14 cellular contexts compared by ENCODE assay signal in the genomic region with DNA sequence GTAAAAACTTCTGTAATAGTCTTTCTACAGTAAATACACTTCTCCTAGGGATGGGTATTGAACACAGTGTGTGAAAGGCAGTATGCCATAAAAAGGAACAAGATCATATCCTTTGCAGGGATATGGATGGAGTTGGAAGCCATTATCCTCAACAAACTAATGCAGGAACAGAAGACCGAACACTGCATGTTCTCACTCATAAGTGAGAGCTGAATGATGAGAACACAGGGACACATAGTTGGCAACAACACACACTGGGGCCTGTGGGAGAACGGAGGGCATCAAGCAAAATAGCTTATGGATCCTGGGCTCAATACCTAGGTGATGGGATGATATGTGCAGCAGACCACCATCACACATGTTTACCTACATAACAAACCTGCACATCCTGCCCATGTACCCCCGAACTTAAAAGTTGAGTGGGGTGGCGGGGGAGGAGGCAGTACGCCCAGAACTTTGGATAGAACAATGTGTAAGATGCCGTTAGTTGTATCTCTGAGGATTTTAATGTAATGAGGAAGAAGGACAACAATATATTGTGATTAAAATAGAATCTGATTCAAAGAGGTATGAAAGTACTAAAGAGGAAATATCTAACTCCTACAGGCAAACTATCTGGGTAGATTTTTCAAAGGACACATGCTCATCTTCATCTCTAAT.
DNase-seq lines count a peak whose midpoint lies in the region; ATAC-seq and TF ChIP-seq lines count a peak whose summit lies in the region.
"Had no signal": no experiment of that assay in that cellular context is flagged by ENCODE, and none has a peak within 500 bp of the region (broad histone marks: within the 10 kb centered on the region; RNA-seq: fewer than 3 reads in every experiment).

No MANE protein-coding gene starts in this region.

- H3K27ac ChIP-seq in OCI-LY3 (ENCODE audit: low read length) (no peak overlapping the region), heart right ventricle (peak overlapping the region in 9 of 10 donors; percentile 34 to 76 (median 64)), right cardiac atrium (ENCODE audit: low read length) (peak overlapping the region; percentile 86)
- H3K27ac ChIP-seq: C4-2B had no signal

- WGBS in heart right ventricle, 2 donors: 46 to 63% methylated on average over 6 of the region's 6 CpGs
- WGBS in right cardiac atrium: 65% methylated on average over 6 of the region's 6 CpGs

- H3K9ac ChIP-seq in OCI-LY3 (ENCODE audit: low read length): no peak overlapping the region

- DNase-seq in heart right ventricle (no peak), right cardiac atrium (no peak), DMS 273 (lab: John Stamatoyannopoulos, UW; ENCODE audit: unreplicated experiment) (no peak), COR-L47 (lab: John Stamatoyannopoulos, UW) (no peak), sciatic nerve (ENCODE audit: low spot score) (no peak)
- no peak for DNase-seq in stimulated activated CD8-positive, alpha-beta memory T cell treated with anti-CD3 and anti-CD28 coated beads, Interleukin-4, amount 100 ng/mL, for 48 hours
- DNase-seq: CD4-positive, alpha-beta memory T cell; DMS53; GF-D8; HCEC 1CT; HFFc6 had no signal

- H4K20me1 ChIP-seq in OCI-LY3 (ENCODE audit: insufficient read depth, low read length): no peaks in the 10 kb centered on the region

- intact Hi-C loops in heart right ventricle (cut with DNase I): loop anchor here in 1 of 10 donors (5.0 kb wide), 1 partner anchor 673 kb away; no protein-coding TSS in a partner anchor
- intact Hi-C loops in right cardiac atrium (cut with DNase I): no loop called here
- intact Hi-C loops in sciatic nerve (cut with DNase I): no loop called here

- H3K4me1 ChIP-seq in OCI-LY3 (ENCODE audit: low read length) (no peaks in the 10 kb centered on the region), heart right ventricle (peaks cover 0 to 24% (median 7%) of the 10 kb centered on the region in 9 donors), right cardiac atrium (ENCODE audit: control insufficient read depth, insufficient read depth, low read length) (peaks cover 3% of the 10 kb centered on the region)

- no peaks in the 10 kb centered on the region for H3K9me3 ChIP-seq in OCI-LY3 (ENCODE audit: insufficient read depth, low read length)
- H3K9me3 ChIP-seq in heart right ventricle: peaks cover 0 to 4% (median 0%) of the 10 kb centered on the region in 11 donors
- no peaks in the 10 kb centered on the region for H3K9me3 ChIP-seq in right cardiac atrium (ENCODE audit: control insufficient read depth, low read length)

- H3K79me2 ChIP-seq in OCI-LY3 (ENCODE audit: low read length): no peaks in the 10 kb centered on the region

- H3K27me3 ChIP-seq in OCI-LY3 (ENCODE audit: low read depth, low read length) (no peaks in the 10 kb centered on the region), heart right ventricle (no peaks in the 10 kb centered on the region), right cardiac atrium (ENCODE audit: control insufficient read depth, insufficient read depth) (no peaks in the 10 kb centered on the region)

- no peak overlapping the region for H3K4me3 ChIP-seq in OCI-LY3 (ENCODE audit: low read length)
- no peak overlapping the region for H3K4me3 ChIP-seq in heart right ventricle
- no peak overlapping the region for H3K4me3 ChIP-seq in right cardiac atrium (ENCODE audit: low read length)

- no peak overlapping the region for H3K4me2 ChIP-seq in OCI-LY3 (ENCODE audit: low read length)

- no peaks in the 10 kb centered on the region for H3K36me3 ChIP-seq in OCI-LY3 (replicated peaks; ENCODE audit: low read depth, low read length)
- no peaks in the 10 kb centered on the region for H3K36me3 ChIP-seq in heart right ventricle

- H2AFZ ChIP-seq in OCI-LY3 (ENCODE audit: low read depth, low read length): peak overlapping the region; percentile 22

- ATAC-seq in heart right ventricle: peak; percentile 29 to 89 (median 79)
- peak; percentile 74 to 75 for ATAC-seq in right cardiac atrium
- no peak for ATAC-seq in sciatic nerve
- ATAC-seq: HepG2 had no signal

- TF ChIP-seq CTCF in OCI-LY3 (IDR thresholded peaks at IDR 0.05; ENCODE audit: low read depth, low read length) (no peak), heart right ventricle (IDR thresholded peaks at IDR 0.05) (no peak)
